In genomic region chrX:86604620-86605019, GRCh38 we compare ENCODE assay signal across 15 cellular contexts.
DNase-seq lines count a peak whose midpoint lies in the region; ATAC-seq, FAIRE-seq and TF ChIP-seq lines count a peak whose summit lies in the region.
"Had no signal": no experiment of that assay in that cellular context is flagged by ENCODE, and none has a peak within 500 bp of the region (broad histone marks: within the 10 kb centered on the region; RNA-seq: fewer than 3 reads in every experiment).

No MANE protein-coding gene starts in this region.

- H3K27me3 ChIP-seq in HepG2 (ENCODE audit: control insufficient read depth in 1 of 2, insufficient read depth in 2 of 2, low read length in 2 of 2) = no peaks in the 10 kb centered on the region

- H3K27ac Mint-ChIP-seq in stimulated activated naive CD8-positive, alpha-beta T cell treated with anti-CD3 and anti-CD28 coated beads, Interleukin-15, amount 100 ng/mL, for 72 hours = no peak overlapping the region
- no peak overlapping the region for H3K27ac Mint-ChIP-seq in activated T-helper 2 cell treated with anti-CD3 and anti-CD28 coated beads, Interferon-gamma antibody, Interleukin-2, Interleukin-4, amounts not matched to agents 10 μg/mL and 5 μg/mL and 100 μg/mL, durations not matched to agents 14 hours and 24 hours and 36 hours

- H3K4me3 Mint-ChIP-seq in stimulated activated naive CD8-positive, alpha-beta T cell treated with anti-CD3 and anti-CD28 coated beads, Interleukin-15, amount 100 ng/mL, for 72 hours = no peak overlapping the region
- H3K4me3 Mint-ChIP-seq in activated T-helper 2 cell treated with anti-CD3 and anti-CD28 coated beads, Interferon-gamma antibody, Interleukin-2, Interleukin-4, amounts not matched to agents 10 μg/mL and 5 μg/mL and 100 μg/mL, durations not matched to agents 14 hours and 24 hours and 36 hours (ENCODE audit: low read depth) = no peak overlapping the region

- intact Hi-C loops in HepG2 (cut with micrococcal nuclease; ENCODE audit: unreplicated experiment) = no loop called here
- intact Hi-C loops in activated T-helper 2 cell treated with anti-CD3 and anti-CD28 coated beads, Interferon-gamma antibody, Interleukin-2, Interleukin-4, amounts not matched to agents 10 μg/mL and 5 μg/mL and 100 μg/mL, durations not matched to agents 14 hours and 24 hours and 36 hours (cut with micrococcal nuclease) = no loop called here

- in situ Hi-C loops in HepG2 (cut with HindIII; ENCODE audit: extremely low pct_ligation_motif_present, low pct_unique_long_range_greater_than_20kb) = no loop called here

- no peaks in the 10 kb centered on the region for H3K4me1 Mint-ChIP-seq in stimulated activated naive CD8-positive, alpha-beta T cell treated with anti-CD3 and anti-CD28 coated beads, Interleukin-15, amount 100 ng/mL, for 72 hours
- H3K4me1 Mint-ChIP-seq in activated T-helper 2 cell treated with anti-CD3 and anti-CD28 coated beads, Interferon-gamma antibody, Interleukin-2, Interleukin-4, amounts not matched to agents 10 μg/mL and 5 μg/mL and 100 μg/mL, durations not matched to agents 14 hours and 24 hours and 36 hours (ENCODE audit: low read depth) = no peaks in the 10 kb centered on the region

- CTCF ChIA-PET in HepG2 (lab: Yijun Ruan, JAX; ENCODE audit: low intra/inter-chr PET ratio, low total read pairs) = no interaction called here

- peak; percentile 48 for ATAC-seq in stimulated activated naive CD8-positive, alpha-beta T cell treated with anti-CD3 and anti-CD28 coated beads, Interleukin-15, amount 100 ng/mL, for 72 hours
- ATAC-seq in stimulated activated naive CD8-positive, alpha-beta T cell treated with anti-CD3 and anti-CD28 coated beads, Interleukin-15, Interleukin-2, amounts not matched to agents 100 U/mL and 50 U/mL, for 24 hours = no peak
- ATAC-seq in HG02870 (IDR thresholded peaks at IDR 0.05; ENCODE audit: unreplicated experiment) (peak; percentile 98), HepG2 (no peak)
- ATAC-seq: pancreas had no signal

- no peak for TF ChIP-seq EP300 in HepG2 (IDR thresholded peaks at IDR 0.05; ENCODE audit: low read depth in 2 of 2, low read length in 2 of 2)
- no peak for TF ChIP-seq EP300 in HepG2 (CRISPR knock-in tag; IDR thresholded peaks at IDR 0.05; ENCODE audit: borderline replicate concordance)

- POLR2A ChIA-PET in HepG2 (lab: Yijun Ruan, JAX) = no interaction called here

- WGBS in HepG2 (ENCODE audit: low lambda C conversion rate) = 0% methylated on average over 2 of the region's 2 CpGs

- H3K9ac ChIP-seq in HepG2 (ENCODE audit: insufficient read depth, low read depth, low read length) = no peak overlapping the region
- H3K9ac ChIP-seq: GM23248 had no signal

- no peaks in the 10 kb centered on the region for H3K79me2 ChIP-seq in HepG2 (ENCODE audit: insufficient read depth, low read length)

- H3K9me3 Mint-ChIP-seq in stimulated activated naive CD8-positive, alpha-beta T cell treated with anti-CD3 and anti-CD28 coated beads, Interleukin-15, amount 100 ng/mL, for 72 hours = peaks cover 6% of the 10 kb centered on the region in 2 donors
- H3K9me3 Mint-ChIP-seq in activated T-helper 2 cell treated with anti-CD3 and anti-CD28 coated beads, Interferon-gamma antibody, Interleukin-2, Interleukin-4, amounts not matched to agents 10 μg/mL and 5 μg/mL and 100 μg/mL, durations not matched to agents 14 hours and 24 hours and 36 hours = peaks cover 19% of the 10 kb centered on the region

- H3K27ac ChIP-seq in HepG2 (ENCODE audit: extremely low read length, insufficient read depth, low read length) = no peak overlapping the region
- H3K27ac ChIP-seq: GM23248, HL-60, pancreas had no signal

- no peak overlapping the region for H3K4me3 ChIP-seq in HepG2 (replicated peaks in 1 of 3; ENCODE audit: insufficient read depth in 1 of 3, low read depth in 2 of 3, low read length in 3 of 3)
- H3K4me3 ChIP-seq: GM23248, pancreas had no signal

- no peak overlapping the region for H3K4me2 ChIP-seq in HepG2 (ENCODE audit: low read depth, low read length)

- H3K27me3 Mint-ChIP-seq in stimulated activated naive CD8-positive, alpha-beta T cell treated with anti-CD3 and anti-CD28 coated beads, Interleukin-15, amount 100 ng/mL, for 72 hours = no peaks in the 10 kb centered on the region
- H3K27me3 Mint-ChIP-seq in activated T-helper 2 cell treated with anti-CD3 and anti-CD28 coated beads, Interferon-gamma antibody, Interleukin-2, Interleukin-4, amounts not matched to agents 10 μg/mL and 5 μg/mL and 100 μg/mL, durations not matched to agents 14 hours and 24 hours and 36 hours (ENCODE audit: low read depth) = no peaks in the 10 kb centered on the region

- H3K9me3 ChIP-seq in HepG2 (ENCODE audit: low read length) = no peaks in the 10 kb centered on the region
- H3K9me3 ChIP-seq: Caco-2, pancreas had no signal

- no TSS peak for BruUV-seq in HepG2 (replicated peaks; lab: Mats Ljungman, UMichigan)

- no peaks in the 10 kb centered on the region for H3K36me3 ChIP-seq in HepG2 (replicated peaks in 1 of 2; ENCODE audit: control insufficient read depth in 1 of 2, insufficient read depth in 2 of 2, low read length in 2 of 2)
- H3K36me3 ChIP-seq: pancreas had no signal

- H3K4me1 ChIP-seq in HepG2 (ENCODE audit: insufficient read depth, low read length) = no peaks in the 10 kb centered on the region
- H3K4me1 ChIP-seq: Caco-2, pancreas had no signal

- DNase-seq in stimulated activated naive CD8-positive, alpha-beta T cell treated with anti-CD3 and anti-CD28 coated beads, Interleukin-15, amount 100 ng/mL, for 72 hours = no peak
- no peak for DNase-seq in stimulated activated naive CD8-positive, alpha-beta T cell treated with anti-CD3 and anti-CD28 coated beads, Interleukin-15, Interleukin-2, amounts not matched to agents 100 U/mL and 50 U/mL, for 24 hours
- DNase-seq in NCI-H82 (lab: John Stamatoyannopoulos, UW) (peak; percentile 57), germinal center (ENCODE audit: low spot score) (no peak), T1000 (lab: John Stamatoyannopoulos, UW) (no peak), HepG2 (ENCODE audit: low spot score) (no peak)
- DNase-seq in activated T-helper 2 cell treated with anti-CD3 and anti-CD28 coated beads, Interferon-gamma antibody, Interleukin-2, Interleukin-4, amounts not matched to agents 10 μg/mL and 5 μg/mL and 100 μg/mL, durations not matched to agents 14 hours and 24 hours and 36 hours (ENCODE audit: low spot score) = no peak
- DNase-seq: activated T-cell treated with anti-CD3 and anti-CD28 coated beads for 4 hours, Caco-2, GM23248, NCI-H2171, pancreas had no signal

- FAIRE-seq in HepG2 (lab: Jason Lieb, UNC) = no peak
- FAIRE-seq: endothelial cell of umbilical vein had no signal

- no peak for TF ChIP-seq RAD21 in HepG2 (CRISPR knock-in tag; IDR thresholded peaks at IDR 0.05)

- H3K36me3 Mint-ChIP-seq in activated T-helper 2 cell treated with anti-CD3 and anti-CD28 coated beads, Interferon-gamma antibody, Interleukin-2, Interleukin-4, amounts not matched to agents 10 μg/mL and 5 μg/mL and 100 μg/mL, durations not matched to agents 14 hours and 24 hours and 36 hours (ENCODE audit: low read depth) = no peaks in the 10 kb centered on the region

- no peak for TF ChIP-seq POLR2A in HepG2 (IDR thresholded peaks at IDR 0.05; ENCODE audit: insufficient read depth in 1 of 2, low read depth in 2 of 2, low read length in 2 of 2)

- H2AFZ ChIP-seq in HepG2 (ENCODE audit: low read length) = no peak overlapping the region
- H2AFZ ChIP-seq: GM23248 had no signal

- H4K20me1 ChIP-seq in HepG2 (ENCODE audit: insufficient read depth, low read length) = no peaks in the 10 kb centered on the region

- TF ChIP-seq CTCF in HepG2 (CRISPR knock-in tag; IDR thresholded peaks at IDR 0.05) = no peak

TF ChIP-seq in HepG2, 621 proteins besides CTCF, POLR2A, EP300 and RAD21:
- TF ChIP-seq RBM22 (optimal IDR thresholded peaks at IDR 0.05; ENCODE audit: low read length) (no peak), CCAR2 (optimal IDR thresholded peaks at IDR 0.05; ENCODE audit: low read depth, low read length) (no peak), ELF1 (CRISPR knock-in tag; IDR thresholded peaks at IDR 0.05) (no peak), RFXANK (CRISPR knock-in tag; IDR thresholded peaks at IDR 0.05) (no peak), MTA1 (CRISPR knock-in tag; IDR thresholded peaks at IDR 0.05; ENCODE audit: borderline replicate concordance) (no peak), RXRA (CRISPR knock-in tag; IDR thresholded peaks at IDR 0.05) (no peak), ZNF749 (CRISPR knock-in tag; IDR thresholded peaks at IDR 0.05; ENCODE audit: borderline replicate concordance) (no peak), ZSCAN31 (CRISPR knock-in tag; IDR thresholded peaks at IDR 0.05; ENCODE audit: low read depth) (no peak)
TF ChIP-seq in HepG2: peak in this region for 0.

Comparison
In these comparisons a context has a peak if more than half of its experiments do, and no peak if none do; other contexts are left out.
1. ATAC-seq: peak in stimulated activated naive CD8-positive, alpha-beta T cell treated with anti-CD3 and anti-CD28 coated beads, Interleukin-15, amount 100 ng/mL, for 72 hours (single experiment) and HG02870 (single experiment); none in stimulated activated naive CD8-positive, alpha-beta T cell treated with anti-CD3 and anti-CD28 coated beads, Interleukin-15, Interleukin-2, amounts not matched to agents 100 U/mL and 50 U/mL, for 24 hours (single experiment) and HepG2 (single experiment).